8 cellular contexts compared by ENCODE assay signal in the genomic region with DNA sequence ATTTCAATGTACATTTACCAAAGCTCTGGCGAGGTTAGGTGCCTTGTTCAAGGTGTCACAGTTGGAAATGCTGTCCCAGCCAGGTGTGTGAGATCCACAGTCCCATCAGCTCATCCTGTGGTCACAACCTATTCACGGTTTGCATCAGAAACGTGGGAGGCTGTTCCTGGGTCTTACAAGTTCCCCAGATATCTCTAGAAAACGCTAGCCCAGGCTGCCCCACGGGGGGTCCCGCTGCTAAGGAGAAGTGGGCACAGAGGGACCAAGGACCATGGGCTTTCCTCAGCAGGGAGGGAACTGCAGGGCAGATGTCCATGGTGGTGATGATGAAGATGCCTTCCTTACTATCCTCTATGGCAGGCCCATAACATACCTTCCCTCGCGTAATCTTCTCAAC. TPM values are rescaled to one million over a fixed set of nuclear protein-coding genes. Genes with fewer than 3 reads are reported as not detected.
DNase-seq lines count a peak whose midpoint lies in the region; ATAC-seq, FAIRE-seq and TF ChIP-seq lines count a peak whose summit lies in the region.

No MANE protein-coding gene starts in this region.

- no peak for TF ChIP-seq POLR2A in heart left ventricle (IDR thresholded peaks at IDR 0.05)

- peaks cover 0 to 12% (median 6%) of the 10 kb centered on the region in 9 donors for H3K36me3 ChIP-seq in heart left ventricle
- H3K36me3 ChIP-seq in NT2/D1 (ENCODE audit: insufficient read depth, insufficient read length, low read length), result peaks cover 3% of the 10 kb centered on the region
- H3K36me3 ChIP-seq in duodenal mucosa (ENCODE audit: control insufficient read depth in 1 of 2, insufficient read depth in 2 of 2, low read length in 2 of 2), result no peaks in the 10 kb centered on the region

- H3K36me3 Mint-ChIP-seq in natural killer cell, result no peaks in the 10 kb centered on the region

- H3K27ac ChIP-seq in heart left ventricle (peak overlapping the region in 10 of 12 donors; percentile 76 to 94 (median 88)), duodenal mucosa (ENCODE audit: low read depth, low read length) (peak overlapping the region; percentile 58)

- H3K9ac ChIP-seq in NT2/D1 (ENCODE audit: insufficient read length, low read depth) (peak overlapping the region; percentile 85), duodenal mucosa (ENCODE audit: low read depth in 1 of 2, low read length in 2 of 2) (peak overlapping the region; percentile 81 to 85)

- no peaks in the 10 kb centered on the region for H3K9me3 Mint-ChIP-seq in natural killer cell

- no peaks in the 10 kb centered on the region for H3K27me3 Mint-ChIP-seq in natural killer cell (ENCODE audit: low read depth in 2 of 2)

- H3K27ac Mint-ChIP-seq in natural killer cell, result peak overlapping the region; percentile 11 to 91

- intact Hi-C loops in heart left ventricle (cut with DNase I), result loop anchor here in 2 of 10 donors (2.0 to 5.0 kb wide), 2 partner anchors 35 to 36 kb away; a partner anchor contains a TSS
- intact Hi-C loops in left ventricle myocardium superior (cut with micrococcal nuclease), result no loop called here
- intact Hi-C loops in natural killer cell (cut with micrococcal nuclease), result loop anchor here (2.0 to 10.0 kb wide), 3 partner anchors 35 to 951 kb away; a partner anchor contains a TSS

- WGBS in heart left ventricle, 4 donors, result 19 to 23% (median 22%) methylated on average over 8 of the region's 8 CpGs

- no peak for FAIRE-seq in RCC 7860 (lab: Jason Lieb, UNC)

- peak in 1 of 4 donors; percentile 1 for ATAC-seq in heart left ventricle
- no peak for ATAC-seq in left ventricle myocardium superior
- no peak for ATAC-seq in natural killer cell

- H3K9me3 ChIP-seq in heart left ventricle (no peaks in the 10 kb centered on the region), NT2/D1 (ENCODE audit: insufficient read depth, low read length) (no peaks in the 10 kb centered on the region), duodenal mucosa (ENCODE audit: control insufficient read depth in 1 of 2, low read length in 2 of 2) (no peaks in the 10 kb centered on the region)

- H3K4me3 ChIP-seq in heart left ventricle, result peak overlapping the region; percentile 65 to 99 (median 89)
- H3K4me3 ChIP-seq in NT2/D1 (ENCODE audit: insufficient read length, low read depth), result peak overlapping the region; percentile 60
- peak overlapping the region; percentile 86 to 94 for H3K4me3 ChIP-seq in duodenal mucosa (ENCODE audit: low read depth in 1 of 2, low read length in 2 of 2)

- DNase-seq in heart left ventricle (no peak), left ventricle myocardium superior (no peak), NT2/D1 (ENCODE audit: low read depth, low spot score) (no peak), natural killer cell (no peak), RCC 7860 (ENCODE audit: low spot score) (no peak), GM03348 (ENCODE audit: low spot score) (no peak), NK-92 (lab: John Stamatoyannopoulos, UW; ENCODE audit: unreplicated experiment) (no peak)

- no peaks in the 10 kb centered on the region for H3K27me3 ChIP-seq in heart left ventricle
- H3K27me3 ChIP-seq in NT2/D1 (ENCODE audit: insufficient read depth, insufficient read length), result no peaks in the 10 kb centered on the region
- H3K27me3 ChIP-seq in duodenal mucosa (ENCODE audit: control insufficient read depth in 1 of 2, insufficient read depth in 2 of 2, low read length in 2 of 2), result no peaks in the 10 kb centered on the region

- H3K4me1 Mint-ChIP-seq in natural killer cell, result peaks cover 30 to 35% of the 10 kb centered on the region in 2 donors

- no peak for TF ChIP-seq CTCF in heart left ventricle (IDR thresholded peaks at IDR 0.05)
- TF ChIP-seq CTCF in natural killer cell (IDR thresholded peaks at IDR 0.05), result no peak

- H3K4me1 ChIP-seq in heart left ventricle, result peaks cover 0 to 32% (median 11%) of the 10 kb centered on the region in 12 donors
- H3K4me1 ChIP-seq in NT2/D1 (ENCODE audit: insufficient read depth, insufficient read length), result peaks cover 2% of the 10 kb centered on the region
- H3K4me1 ChIP-seq in duodenal mucosa (ENCODE audit: control insufficient read depth in 1 of 2, insufficient read depth in 2 of 2, low read length in 2 of 2), result peaks cover 11 to 13% of the 10 kb centered on the region in 2 donors

- H3K4me3 Mint-ChIP-seq in natural killer cell, result peak overlapping the region; percentile 97

RNA-seq across cellular contexts. Expression of a gene that starts 0.7 kb away (rescaled TPM):
- total RNA-seq in heart left ventricle, result 10 to 100 TPM; 29.0 to 93.3 (median 50.7) TPM
- polyA plus RNA-seq in heart left ventricle, result 10 to 100 TPM in 1 of 2 donors, 1 to 10 TPM in 1; 4.7 to 21.0 TPM
- 36.6 TPM for total RNA-seq in left ventricle myocardium superior
- total RNA-seq in natural killer cell, result 10 to 100 TPM; 13.9 to 22.0 (median 20.6) TPM

RNA-seq across cellular contexts. Expression of a gene that starts 35.8 kb away (rescaled TPM):
- total RNA-seq in heart left ventricle, result 100 to 1,000 TPM in 8 of 9 donors, 10 to 100 TPM in 1; 90.3 to 158 (median 114) TPM
- polyA plus RNA-seq in heart left ventricle, result 100 to 1,000 TPM in 1 of 2 donors, 10 to 100 TPM in 1; 69.5 to 138 TPM
- 107 TPM for total RNA-seq in left ventricle myocardium superior
- total RNA-seq in natural killer cell, result 10 to 100 TPM; 82.2 to 88.8 (median 84.1) TPM
